In genomic region chr4:128633067-128633466, GRCh38 we compare ENCODE assay signal across 28 cellular contexts.
DNase-seq lines count a peak whose midpoint lies in the region; ATAC-seq and TF ChIP-seq lines count a peak whose summit lies in the region.
"Had no signal": no experiment of that assay in that cellular context is flagged by ENCODE, and none has a peak within 500 bp of the region (broad histone marks: within the 10 kb centered on the region; RNA-seq: fewer than 3 reads in every experiment).

No MANE protein-coding gene starts in this region.

- H3K4me3 Mint-ChIP-seq in CD4-positive, alpha-beta memory T cell = no peak overlapping the region
- H3K4me3 Mint-ChIP-seq: endodermal cell; stimulated activated naive CD8-positive, alpha-beta T cell treated with anti-CD3 and anti-CD28 coated beads, Interleukin-15, Interleukin-2, amounts not matched to agents 100 ng/mL and 50 ng/mL, for 24 hours; T-helper 1 cell treated with Interleukin-12 subunit alpha and Interleukin-12 subunit beta and Interleukin-4 antibody, amounts not matched to agents 30 μg/mL and 1 μg/mL, for 36 hours had no signal

- no peaks in the 10 kb centered on the region for H3K9me3 Mint-ChIP-seq in CD4-positive, alpha-beta memory T cell
- H3K9me3 Mint-ChIP-seq: endodermal cell; T-helper 1 cell treated with Interleukin-12 subunit alpha and Interleukin-12 subunit beta and Interleukin-4 antibody, amounts not matched to agents 30 μg/mL and 1 μg/mL, for 36 hours had no signal

- TF ChIP-seq CTCF in upper lobe of right lung (IDR thresholded peaks at IDR 0.05) = no peak
- no peak for TF ChIP-seq CTCF in foreskin keratinocyte (conservative IDR thresholded peaks at IDR 0.05)

- no peak overlapping the region for H3K27ac Mint-ChIP-seq in CD4-positive, alpha-beta memory T cell
- H3K27ac Mint-ChIP-seq: endodermal cell; stimulated activated naive CD8-positive, alpha-beta T cell treated with anti-CD3 and anti-CD28 coated beads, Interleukin-15, Interleukin-2, amounts not matched to agents 100 ng/mL and 50 ng/mL, for 24 hours; T-helper 1 cell treated with Interleukin-12 subunit alpha and Interleukin-12 subunit beta and Interleukin-4 antibody, amounts not matched to agents 30 μg/mL and 1 μg/mL, for 36 hours had no signal

- no peak overlapping the region for H3K4me3 ChIP-seq in upper lobe of right lung
- H3K4me3 ChIP-seq in CD4-positive, alpha-beta memory T cell (ENCODE audit: low read length in 2 of 2) = no peak overlapping the region
- H3K4me3 ChIP-seq: BLaER1, coronary artery, esophagus squamous epithelium, gastroesophageal sphincter, lung, Peyer's patch, tibial nerve had no signal

- no peak overlapping the region for H3K27ac ChIP-seq in upper lobe of right lung
- no peak overlapping the region for H3K27ac ChIP-seq in foreskin keratinocyte
- H3K27ac ChIP-seq in CD4-positive, alpha-beta memory T cell (ENCODE audit: low read depth, low read length) = no peak overlapping the region
- H3K27ac ChIP-seq: BLaER1, esophagus squamous epithelium, gastroesophageal sphincter, Peyer's patch, tibial nerve, VCaP had no signal

- POLR2A ChIA-PET in CD4-positive, alpha-beta memory T cell (lab: Charles Lee; ENCODE audit: partially characterized antibody) = no interaction called here

- H3K9me3 ChIP-seq in upper lobe of right lung = no peaks in the 10 kb centered on the region
- no peaks in the 10 kb centered on the region for H3K9me3 ChIP-seq in CD4-positive, alpha-beta memory T cell (ENCODE audit: control insufficient read depth in 1 of 2, low read length in 2 of 2)
- H3K9me3 ChIP-seq: BLaER1, esophagus squamous epithelium, gastroesophageal sphincter, Peyer's patch, tibial nerve had no signal

- no peaks in the 10 kb centered on the region for H3K27me3 ChIP-seq in upper lobe of right lung
- no peaks in the 10 kb centered on the region for H3K27me3 ChIP-seq in foreskin keratinocyte
- H3K27me3 ChIP-seq in CD4-positive, alpha-beta memory T cell (ENCODE audit: insufficient read depth, low read length) = no peaks in the 10 kb centered on the region
- H3K27me3 ChIP-seq: BLaER1, esophagus squamous epithelium, gastroesophageal sphincter, Peyer's patch, tibial nerve had no signal

- H3K36me3 ChIP-seq in upper lobe of right lung = no peaks in the 10 kb centered on the region
- H3K36me3 ChIP-seq in CD4-positive, alpha-beta memory T cell (ENCODE audit: insufficient read depth, low read length) = no peaks in the 10 kb centered on the region
- H3K36me3 ChIP-seq: BLaER1, esophagus squamous epithelium, gastroesophageal sphincter, Peyer's patch, tibial nerve had no signal

- ATAC-seq in GM18498 (IDR thresholded peaks at IDR 0.05; ENCODE audit: unreplicated experiment) (peak; percentile 78), GM19468 (IDR thresholded peaks at IDR 0.05; ENCODE audit: extremely low read depth, unreplicated experiment) (peak; percentile 37), left colon (peak; percentile 98), upper lobe of right lung (no peak), foreskin keratinocyte (no peak), sciatic nerve (no peak)
- ATAC-seq: gastroesophageal sphincter had no signal

- no peaks in the 10 kb centered on the region for H3K4me1 ChIP-seq in upper lobe of right lung
- H3K4me1 ChIP-seq in foreskin keratinocyte = no peaks in the 10 kb centered on the region
- no peaks in the 10 kb centered on the region for H3K4me1 ChIP-seq in CD4-positive, alpha-beta memory T cell (ENCODE audit: insufficient read depth, low read length)
- H3K4me1 ChIP-seq: BLaER1, Peyer's patch had no signal

- intact Hi-C loops in left colon (cut with DNase I, micrococcal nuclease) (no loop called here), upper lobe of right lung (cut with DNase I) (no loop called here), sciatic nerve (cut with DNase I) (no loop called here)
- intact Hi-C loops in CD4-positive, alpha-beta memory T cell (cut with micrococcal nuclease) = no loop called here

- DNase-seq in NOMO-1 (lab: John Stamatoyannopoulos, UW; ENCODE audit: unreplicated experiment in 2 of 2) (peak; percentile 49 to 71), left colon (no peak), upper lobe of right lung (no peak), foreskin keratinocyte (no peak), sciatic nerve (ENCODE audit: low spot score) (no peak)
- no peak for DNase-seq in CD4-positive, alpha-beta memory T cell
- DNase-seq: ACHN; activated CD4-positive, alpha-beta T cell treated with anti-CD3 and anti-CD28 coated beads, Interleukin-2, amount 50 U/mL, for 4 hours; activated CD8-positive, alpha-beta memory T cell treated with anti-CD3 and anti-CD28 coated beads, Interleukin-2, amount 50 U/mL, for 4 hours; activated gamma-delta T cell treated with Interleukin-2 at 50 U/mL for 16 hours; endodermal cell; esophagus squamous epithelium; islet precursor cell; NCI-H1092 treated with DMSO at 0.1 percent for 48 hours; NCI-H2029; Peyer's patch; retina; stimulated activated CD4-positive, alpha-beta T cell treated with anti-CD3 and anti-CD28 coated beads, Interleukin-4, amount 100 ng/mL, for 4 hours had no signal

- no peaks in the 10 kb centered on the region for H3K4me1 Mint-ChIP-seq in CD4-positive, alpha-beta memory T cell

- peaks cover 2 to 3% of the 10 kb centered on the region in 2 donors for H3K27me3 Mint-ChIP-seq in CD4-positive, alpha-beta memory T cell

- no peaks in the 10 kb centered on the region for H3K36me3 Mint-ChIP-seq in CD4-positive, alpha-beta memory T cell

- CTCF ChIA-PET in CD4-positive, alpha-beta memory T cell (lab: Charles Lee; ENCODE audit: partially characterized antibody) = no interaction called here

Comparison
In these comparisons a context has a peak if more than half of its experiments do, and no peak if none do; other contexts are left out.
1. ATAC-seq: peak in GM18498 (single experiment), GM19468 (single experiment) and left colon (single experiment); none in upper lobe of right lung (single experiment), foreskin keratinocyte (single experiment) and sciatic nerve (single experiment).
2. DNase-seq: peak in NOMO-1 (2 of 2); none in left colon (0 of 2), upper lobe of right lung (single experiment), foreskin keratinocyte (0 of 2), CD4-positive, alpha-beta memory T cell (0 of 5) and sciatic nerve (single experiment).